In the genomic region with DNA sequence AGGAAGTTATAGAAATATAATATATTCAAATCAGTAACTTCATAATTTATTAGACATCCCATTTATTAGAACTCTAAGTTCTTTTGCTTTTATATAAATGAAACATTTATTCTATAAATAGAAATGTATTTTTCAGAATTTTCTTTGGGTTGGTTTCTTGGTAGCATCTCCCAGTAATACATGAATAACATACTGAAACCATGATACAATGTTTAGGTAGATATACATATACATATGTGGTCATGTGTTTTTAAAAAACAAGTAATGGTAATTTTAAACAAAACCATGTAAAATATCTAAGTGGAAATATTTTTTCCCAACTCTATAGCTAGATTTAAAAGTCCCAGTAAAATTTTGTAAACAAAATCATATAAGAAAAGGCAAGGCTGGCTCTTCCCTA, we compare ENCODE assay signal across 16 cellular contexts. TPM values are rescaled to one million over a fixed set of nuclear protein-coding genes. Genes with fewer than 3 reads are reported as not detected.
DNase-seq lines count a peak whose midpoint lies in the region; ATAC-seq, FAIRE-seq and TF ChIP-seq lines count a peak whose summit lies in the region.
"Had no signal": no experiment of that assay in that cellular context is flagged by ENCODE, and none has a peak within 500 bp of the region (broad histone marks: within the 10 kb centered on the region; RNA-seq: fewer than 3 reads in every experiment).

No MANE protein-coding gene starts in this region.

- no peak for TF ChIP-seq POLR2A in HepG2 (IDR thresholded peaks at IDR 0.05; ENCODE audit: insufficient read depth in 1 of 2, low read depth in 2 of 2, low read length in 2 of 2)
- TF ChIP-seq POLR2A in adrenal gland (IDR thresholded peaks at IDR 0.05), result no peak

- no peaks in the 10 kb centered on the region for H3K79me2 ChIP-seq in HepG2 (ENCODE audit: insufficient read depth, low read length)

- H3K4me1 ChIP-seq in liver (ENCODE audit: control insufficient read depth in 4 of 4, insufficient read depth in 4 of 4, low read length in 3 of 4) (peaks cover 2 to 17% (median 14%) of the 10 kb centered on the region in 4 donors), HepG2 (ENCODE audit: insufficient read depth, low read length) (no peaks in the 10 kb centered on the region), adrenal gland (replicated peaks in 1 of 2) (peaks cover 3 to 16% of the 10 kb centered on the region in 2 donors)
- peaks cover 0 to 3% of the 10 kb centered on the region in 2 donors for H3K4me1 ChIP-seq in naive thymus-derived CD4-positive, alpha-beta T cell (ENCODE audit: control insufficient read depth in 2 of 2, insufficient read depth in 2 of 2, low read length in 2 of 2)
- H3K4me1 ChIP-seq: uterus had no signal

- no peak for DNase-seq in HepG2 (ENCODE audit: low spot score)
- DNase-seq in chondrocyte (ENCODE audit: low spot score), result no peak
- DNase-seq in naive thymus-derived CD4-positive, alpha-beta T cell, result no peak
- DNase-seq in dermis blood vessel endothelial cell, result no peak
- no peak for DNase-seq in adrenal gland
- DNase-seq in HTR-8/SVneo (ENCODE audit: insufficient read length, low spot score), result no peak
- DNase-seq: activated CD4-positive, alpha-beta T cell treated with anti-CD3 and anti-CD28 coated beads, Interleukin-2, amount 50 U/mL, for 1 hour; activated T-cell treated with anti-CD3 and anti-CD28 coated beads, Interleukin-2, amount 50 U/mL, for 1 hour; central memory CD4-positive, alpha-beta T cell; NCI-H1930; NK-92 treated with Interleukin-12 subunit alpha and Interleukin-12 subunit beta, amount 100 ng/mL, for 24 hours; stimulated activated naive CD8-positive, alpha-beta T cell treated with anti-CD3 and anti-CD28 coated beads, Interleukin-15, amount 100 ng/mL, for 72 hours had no signal

- intact Hi-C loops in HepG2 (cut with micrococcal nuclease; ENCODE audit: unreplicated experiment) (no loop called here), adrenal gland (cut with DNase I) (no loop called here)
- intact Hi-C loops in naive thymus-derived CD4-positive, alpha-beta T cell (cut with micrococcal nuclease), result loop anchor here in 1 of 2 donors (2.0 kb wide), 1 partner anchor 16 kb away; no protein-coding TSS in a partner anchor

- BruUV-seq in HepG2 (replicated peaks; lab: Mats Ljungman, UMichigan), result no TSS peak

- H3K27me3 Mint-ChIP-seq in chondrocyte (ENCODE audit: low read depth), result no peaks in the 10 kb centered on the region
- H3K27me3 Mint-ChIP-seq in naive thymus-derived CD4-positive, alpha-beta T cell, result no peaks in the 10 kb centered on the region
- H3K27me3 Mint-ChIP-seq: stimulated activated naive CD8-positive, alpha-beta T cell treated with anti-CD3 and anti-CD28 coated beads, Interleukin-15, amount 100 ng/mL, for 72 hours had no signal

- no peak overlapping the region for H3K4me2 ChIP-seq in HepG2 (ENCODE audit: low read depth, low read length)

- CTCF ChIA-PET in HepG2 (lab: Yijun Ruan, JAX; ENCODE audit: low intra/inter-chr PET ratio, low total read pairs), result no interaction called here
- CTCF ChIA-PET in naive thymus-derived CD4-positive, alpha-beta T cell (lab: Charles Lee), result interaction anchor here (1.6 kb wide), 1 partner anchor 98 kb away, joined by 3 read pairs; no protein-coding TSS in a partner anchor

- H4K20me1 ChIP-seq in HepG2 (ENCODE audit: insufficient read depth, low read length), result no peaks in the 10 kb centered on the region

- H3K27me3 ChIP-seq in liver (ENCODE audit: control insufficient read depth in 4 of 4, insufficient read depth in 4 of 4, low read length in 3 of 4), result no peaks in the 10 kb centered on the region
- peaks cover 0 to 19% of the 10 kb centered on the region in 2 experiments; a peak in 2 of 5 replicates for H3K27me3 ChIP-seq in HepG2 (ENCODE audit: control insufficient read depth in 1 of 2, insufficient read depth in 2 of 2, low read length in 2 of 2)
- H3K27me3 ChIP-seq in naive thymus-derived CD4-positive, alpha-beta T cell (ENCODE audit: control insufficient read depth in 2 of 2, insufficient read depth in 2 of 2, low read length in 2 of 2), result no peaks in the 10 kb centered on the region
- no peaks in the 10 kb centered on the region for H3K27me3 ChIP-seq in adrenal gland
- H3K27me3 ChIP-seq: MG63, uterus had no signal

- H3K36me3 Mint-ChIP-seq in chondrocyte (ENCODE audit: low read depth), result peaks cover 14% of the 10 kb centered on the region
- H3K36me3 Mint-ChIP-seq in naive thymus-derived CD4-positive, alpha-beta T cell, result peaks cover 0 to 47% (median 32%) of the 10 kb centered on the region in 5 donors

- no peak overlapping the region for H2AFZ ChIP-seq in HepG2 (ENCODE audit: low read length)

- no peak for TF ChIP-seq CTCF in liver (IDR thresholded peaks at IDR 0.05; ENCODE audit: low read depth, low read length, missing input control)
- TF ChIP-seq CTCF in HepG2 (CRISPR knock-in tag; IDR thresholded peaks at IDR 0.05), result no peak
- no peak for TF ChIP-seq CTCF in chondrocyte (IDR thresholded peaks at IDR 0.05)
- TF ChIP-seq CTCF in adrenal gland (IDR thresholded peaks at IDR 0.05), result no peak

- no peak overlapping the region for H3K4me3 Mint-ChIP-seq in chondrocyte (ENCODE audit: unreplicated experiment)
- H3K4me3 Mint-ChIP-seq in naive thymus-derived CD4-positive, alpha-beta T cell, result no peak overlapping the region
- H3K4me3 Mint-ChIP-seq: stimulated activated naive CD8-positive, alpha-beta T cell treated with anti-CD3 and anti-CD28 coated beads, Interleukin-15, amount 100 ng/mL, for 72 hours had no signal

- H3K27ac ChIP-seq in liver (ENCODE audit: low read depth in 1 of 2, low read length in 2 of 2) (peak overlapping the region; percentile 49 to 50), HepG2 (ENCODE audit: extremely low read length, insufficient read depth, low read length) (no peak overlapping the region), adrenal gland (peak overlapping the region in 1 of 5 donors; percentile 71)
- no peak overlapping the region for H3K27ac ChIP-seq in naive thymus-derived CD4-positive, alpha-beta T cell (ENCODE audit: low read depth, low read length)

- H3K9ac ChIP-seq in liver (ENCODE audit: low read depth in 1 of 2, low read length in 2 of 2), result peak overlapping the region in 1 of 2 donors; percentile 39
- no peak overlapping the region for H3K9ac ChIP-seq in HepG2 (ENCODE audit: insufficient read depth, low read depth, low read length)

- H3K36me3 ChIP-seq in liver (ENCODE audit: control insufficient read depth in 4 of 4, insufficient read depth in 3 of 4, low read depth in 1 of 4, low read length in 3 of 4), result peaks cover 0 to 6% (median under 1%) of the 10 kb centered on the region in 4 donors
- H3K36me3 ChIP-seq in HepG2 (replicated peaks in 1 of 2; ENCODE audit: control insufficient read depth in 1 of 2, insufficient read depth in 2 of 2, low read length in 2 of 2), result no peaks in the 10 kb centered on the region
- peaks cover 28 to 59% (median 41%) of the 10 kb centered on the region in 3 experiments for H3K36me3 ChIP-seq in naive thymus-derived CD4-positive, alpha-beta T cell (ENCODE audit: control insufficient read depth in 2 of 3, insufficient read depth in 3 of 3, low read length in 3 of 3)
- H3K36me3 ChIP-seq in adrenal gland (replicated peaks in 1 of 2), result peaks cover 0 to 7% of the 10 kb centered on the region in 2 donors
- H3K36me3 ChIP-seq: uterus had no signal

- no peaks in the 10 kb centered on the region for H3K9me3 ChIP-seq in liver (ENCODE audit: control insufficient read depth in 4 of 4, low read length in 3 of 4)
- H3K9me3 ChIP-seq in HepG2 (ENCODE audit: low read length), result no peaks in the 10 kb centered on the region
- no peaks in the 10 kb centered on the region for H3K9me3 ChIP-seq in naive thymus-derived CD4-positive, alpha-beta T cell (ENCODE audit: control insufficient read depth in 2 of 3, low read length in 3 of 3)
- no peaks in the 10 kb centered on the region for H3K9me3 ChIP-seq in adrenal gland (replicated peaks in 1 of 3)
- H3K9me3 ChIP-seq: MG63, uterus had no signal

- POLR2A ChIA-PET in HepG2 (lab: Yijun Ruan, JAX), result no interaction called here
- POLR2A ChIA-PET in naive thymus-derived CD4-positive, alpha-beta T cell (lab: Charles Lee), result no interaction called here

- no peak for ATAC-seq in HepG2
- no peak for ATAC-seq in naive thymus-derived CD4-positive, alpha-beta T cell
- ATAC-seq: stimulated activated naive CD8-positive, alpha-beta T cell treated with anti-CD3 and anti-CD28 coated beads, Interleukin-15, amount 100 ng/mL, for 72 hours had no signal

- H3K9me3 Mint-ChIP-seq in chondrocyte (ENCODE audit: low read depth), result no peaks in the 10 kb centered on the region
- H3K9me3 Mint-ChIP-seq in naive thymus-derived CD4-positive, alpha-beta T cell, result no peaks in the 10 kb centered on the region
- H3K9me3 Mint-ChIP-seq: stimulated activated naive CD8-positive, alpha-beta T cell treated with anti-CD3 and anti-CD28 coated beads, Interleukin-15, amount 100 ng/mL, for 72 hours had no signal

- H3K27ac Mint-ChIP-seq in chondrocyte (ENCODE audit: unreplicated experiment), result peak overlapping the region; percentile 52
- peak overlapping the region in 7 of 9 donors; percentile 37 to 82 (median 63) for H3K27ac Mint-ChIP-seq in naive thymus-derived CD4-positive, alpha-beta T cell

- H3K4me3 ChIP-seq in liver (ENCODE audit: low read depth in 1 of 3, low read length in 3 of 3) (no peak overlapping the region), HepG2 (replicated peaks in 1 of 3; ENCODE audit: insufficient read depth in 1 of 3, low read depth in 2 of 3, low read length in 3 of 3) (no peak overlapping the region), adrenal gland (no peak overlapping the region)
- no peak overlapping the region for H3K4me3 ChIP-seq in naive thymus-derived CD4-positive, alpha-beta T cell (ENCODE audit: low read length)
- H3K4me3 ChIP-seq: MG63, uterus had no signal

- TF ChIP-seq EP300 in HepG2 (IDR thresholded peaks at IDR 0.05; ENCODE audit: low read depth in 2 of 2, low read length in 2 of 2) (no peak), HepG2 (CRISPR knock-in tag; IDR thresholded peaks at IDR 0.05; ENCODE audit: borderline replicate concordance) (no peak)

- peaks cover 7% of the 10 kb centered on the region for H3K4me1 Mint-ChIP-seq in chondrocyte (ENCODE audit: low read depth)
- peaks cover 4 to 18% (median 15%) of the 10 kb centered on the region in 7 donors for H3K4me1 Mint-ChIP-seq in naive thymus-derived CD4-positive, alpha-beta T cell

- no peak for FAIRE-seq in HepG2 (lab: Jason Lieb, UNC)
- no peak for FAIRE-seq in HTR-8/SVneo (lab: Jason Lieb, UNC)

- in situ Hi-C loops in HepG2 (cut with HindIII; ENCODE audit: extremely low pct_ligation_motif_present, low pct_unique_long_range_greater_than_20kb), result no loop called here

- TF ChIP-seq RAD21 in liver (IDR thresholded peaks at IDR 0.05) (no peak), HepG2 (CRISPR knock-in tag; IDR thresholded peaks at IDR 0.05) (no peak)

RNA-seq across cellular contexts. Expression of a gene that starts 36.9 kb away (rescaled TPM):
- total RNA-seq in liver, result 1 to 10 TPM; 7.3 to 7.7 TPM
- polyA plus RNA-seq in liver, result 1 to 10 TPM; 4.7 to 5.3 TPM
- not detected in 2 replicates for total RNA-seq in HepG2 (2016; rRNA removed; fragmentation: Illumina TruSeq; extraction: Trizol)
- not detected in 2 replicates for total RNA-seq in HepG2 (2016; cell fraction: cytosol; rRNA removed; fragmentation: Illumina TruSeq; extraction: Trizol; ENCODE audit: low read depth)
- total RNA-seq in HepG2 (2016; cell fraction: insoluble cytoplasmic fraction; rRNA removed; fragmentation: Illumina TruSeq; extraction: Trizol), result not detected in 2 replicates
- total RNA-seq in HepG2 (2016; cell fraction: membrane; rRNA removed; fragmentation: Illumina TruSeq; extraction: Trizol), result not detected in 2 replicates
- total RNA-seq in HepG2 (2016; cell fraction: nucleus; rRNA removed; fragmentation: Illumina TruSeq; extraction: Trizol), result not detected in 2 replicates
- 0.01 TPM in 1 of 2 replicates, not detected in the other for polyA plus RNA-seq in HepG2 (2011; rRNA removed)
- polyA plus RNA-seq in HepG2 (2011; cell fraction: cytosol; rRNA removed), result 0.04 TPM in 1 of 2 replicates, not detected in the other
- 0.03 TPM in 1 of 2 replicates, not detected in the other for polyA plus RNA-seq in HepG2 (2011; cell fraction: nucleus; rRNA removed)
- not detected in 2 replicates for polyA plus RNA-seq in HepG2 (2012)
- not detected in 2 replicates for polyA plus RNA-seq in HepG2 (2016; cell fraction: cytosol; fragmentation: Illumina TruSeq; extraction: Trizol; ENCODE audit: low read depth)
- not detected in 2 replicates for polyA plus RNA-seq in HepG2 (2016; cell fraction: insoluble cytoplasmic fraction; fragmentation: Illumina TruSeq; extraction: Trizol; ENCODE audit: low read depth)
- polyA plus RNA-seq in HepG2 (2016; cell fraction: membrane; fragmentation: Illumina TruSeq; extraction: Trizol; ENCODE audit: low read depth), result not detected in 2 replicates
- not detected in 2 replicates for polyA plus RNA-seq in HepG2 (2016; cell fraction: nucleus; fragmentation: Illumina TruSeq; extraction: Trizol; ENCODE audit: insufficient read depth, low read depth)
- 0.16 TPM in 1 of 2 replicates, not detected in the other for polyA minus RNA-seq in HepG2 (2011; rRNA and poly(A)+ RNA removed; ENCODE audit: low replicate concordance)
- not detected in 2 replicates for polyA minus RNA-seq in HepG2 (2011; cell fraction: cytosol; rRNA and poly(A)+ RNA removed)
- not detected in 2 replicates for polyA minus RNA-seq in HepG2 (2011; cell fraction: nucleus; rRNA and poly(A)+ RNA removed)
- 60.0 to 68.9 TPM (median 61.8 TPM) in 3 replicates for total RNA-seq in chondrocyte
- total RNA-seq in naive thymus-derived CD4-positive, alpha-beta T cell, result 100 to 1,000 TPM; 272 to 514 (median 397) TPM
- 100 to 1,000 TPM in 1 of 2 donors, 10 to 100 TPM in 1; 92.3 to 103 TPM for polyA plus RNA-seq in naive thymus-derived CD4-positive, alpha-beta T cell
- 13.5 and 14.1 TPM in 2 replicates for total RNA-seq in dermis blood vessel endothelial cell
- 10 to 100 TPM; 12.1 to 42.4 (median 29.5) TPM for total RNA-seq in adrenal gland
- polyA plus RNA-seq in adrenal gland, result 10 to 100 TPM; 13.5 to 29.0 (median 23.5) TPM
- total RNA-seq: G401 had no signal

Comparison
In these comparisons a context has a peak if more than half of its experiments do, and no peak if none do; other contexts are left out.
1. H3K27ac ChIP-seq: peak in liver (2 of 2); none in HepG2 (single experiment) and naive thymus-derived CD4-positive, alpha-beta T cell (single experiment).